Comparison of ENCODE assay signal across 9 cellular contexts in genomic region chr11:14270690-14271542, GRCh38.
DNase-seq lines count a peak whose midpoint lies in the region; ATAC-seq and TF ChIP-seq lines count a peak whose summit lies in the region.
"Had no signal": no experiment of that assay in that cellular context is flagged by ENCODE, and none has a peak within 500 bp of the region (broad histone marks: within the 10 kb centered on the region; RNA-seq: fewer than 3 reads in every experiment).

No MANE protein-coding gene starts in this region.

- DNase-seq in OCI-M1 (lab: John Stamatoyannopoulos, UW) (peak; percentile 91), natural killer cell (no peak), NCI-H1048 (lab: John Stamatoyannopoulos, UW) (no peak), NCI-H1417 treated with DMSO at 0.1 percent for 48 hours (lab: John Stamatoyannopoulos, UW) (no peak), colonic mucosa (no peak)
- DNase-seq: adrenal gland had no signal

- no peak overlapping the region for H3K4me3 ChIP-seq in colonic mucosa
- no peak overlapping the region for H3K4me3 ChIP-seq in gastroesophageal sphincter
- H3K4me3 ChIP-seq: adrenal gland had no signal

- intact Hi-C loops in natural killer cell (cut with micrococcal nuclease), result no loop called here
- intact Hi-C loops in colonic mucosa (cut with DNase I), result no loop called here

- no peak for TF ChIP-seq EP300 in gastroesophageal sphincter (IDR thresholded peaks at IDR 0.05)

- WGBS in gastroesophageal sphincter (ENCODE audit: low coverage in 1 of 2), 2 donors, result 66 to 73% methylated on average over 5 of the region's 6 CpGs

- H3K27ac Mint-ChIP-seq in natural killer cell, result peak overlapping the region; percentile 49 to 80

- no peak for TF ChIP-seq POLR2A in gastroesophageal sphincter (IDR thresholded peaks at IDR 0.05)

- H3K27me3 Mint-ChIP-seq in natural killer cell (ENCODE audit: low read depth in 2 of 2), result no peaks in the 10 kb centered on the region

- H3K4me3 Mint-ChIP-seq in natural killer cell, result peak overlapping the region; percentile 78

- no peaks in the 10 kb centered on the region for H3K9me3 Mint-ChIP-seq in natural killer cell

- no peaks in the 10 kb centered on the region for H3K9me3 ChIP-seq in colonic mucosa
- H3K9me3 ChIP-seq in gastroesophageal sphincter, result no peaks in the 10 kb centered on the region
- H3K9me3 ChIP-seq: adrenal gland had no signal

- TF ChIP-seq CTCF in natural killer cell (IDR thresholded peaks at IDR 0.05) (no peak), colonic mucosa (IDR thresholded peaks at IDR 0.05) (no peak), gastroesophageal sphincter (IDR thresholded peaks at IDR 0.05) (no peak)

- H3K27ac ChIP-seq in colonic mucosa, result no peak overlapping the region
- no peak overlapping the region for H3K27ac ChIP-seq in gastroesophageal sphincter
- H3K27ac ChIP-seq: adrenal gland had no signal

- H3K4me1 ChIP-seq in colonic mucosa (peaks cover 4% of the 10 kb centered on the region), gastroesophageal sphincter (no peaks in the 10 kb centered on the region)

- ATAC-seq in GM19023 (IDR thresholded peaks at IDR 0.05; ENCODE audit: unreplicated experiment), result peak; percentile 50
- ATAC-seq in HG02798 (IDR thresholded peaks at IDR 0.05; ENCODE audit: poor library complexity, unreplicated experiment), result peak; percentile 49
- ATAC-seq in natural killer cell, result peak; percentile 72 to 81 (median 76)
- no peak for ATAC-seq in gastroesophageal sphincter

- H3K36me3 Mint-ChIP-seq in natural killer cell, result no peaks in the 10 kb centered on the region

- H3K36me3 ChIP-seq in colonic mucosa (no peaks in the 10 kb centered on the region), gastroesophageal sphincter (peaks cover 0 to 16% of the 10 kb centered on the region in 2 donors)
- H3K36me3 ChIP-seq: adrenal gland had no signal

- no peaks in the 10 kb centered on the region for H3K27me3 ChIP-seq in colonic mucosa
- no peaks in the 10 kb centered on the region for H3K27me3 ChIP-seq in gastroesophageal sphincter
- H3K27me3 ChIP-seq: adrenal gland had no signal

- no peak overlapping the region for H3K9ac ChIP-seq in colonic mucosa (ENCODE audit: low read depth in 2 of 2, low read length in 2 of 2)

- peaks cover 28 to 48% of the 10 kb centered on the region in 2 donors for H3K4me1 Mint-ChIP-seq in natural killer cell
